In genomic region chr10:89701238-89702120, GRCh38 we compare ENCODE assay signal across 1 cellular context.
A peak's percentile ranks its signal among the peaks of the same experiment; 100 is the strongest.
TF ChIP-seq lines count a peak whose summit lies in the region.

Gene KIF20B, plus strand, starts transcription at chr10:89701590. Its CDS starts 3,705 bp downstream, at chr10:89705295.

TF ChIP-seq in K562, 482 proteins besides CTCF, POLR2A, EP300 and RAD21 (continued from another document and continues in another):
- TF ChIP-seq ZNF609 (CRISPR knock-in tag; IDR thresholded peaks at IDR 0.05; ENCODE audit: borderline replicate concordance) = no peak
- peak in 1 of 2 experiments; percentile 14 for TF ChIP-seq E2F6 (IDR thresholded peaks at IDR 0.05; ENCODE audit: borderline replicate concordance in 1 of 2, extremely low read depth in 1 of 2, insufficient read depth in 1 of 2, insufficient read length in 1 of 2, low read depth in 1 of 2, low read length in 1 of 2, poor library complexity in 1 of 2, severe bottlenecking in 1 of 2)
- no peak for TF ChIP-seq CHD4 (IDR thresholded peaks at IDR 0.05; ENCODE audit: insufficient read depth, insufficient replicate concordance, low read depth, low read length, poor library complexity, severe bottlenecking)
- TF ChIP-seq NFE2 (IDR thresholded peaks at IDR 0.05; ENCODE audit: low read depth) = 0 out of 2 replicates have a peak, but pooled peaks have one; percentile 11
- TF ChIP-seq FOS (IDR thresholded peaks at IDR 0.05; ENCODE audit: extremely low read depth, insufficient read length) = peak; percentile 40
- no peak for TF ChIP-seq ZNF644 (tag; IDR thresholded peaks at IDR 0.05; ENCODE audit: low read depth)
- TF ChIP-seq ZNF707 (CRISPR knock-in tag; conservative IDR thresholded peaks at IDR 0.05) = no peak
- no peak for TF ChIP-seq NR3C1 (CRISPR knock-in tag; IDR thresholded peaks at IDR 0.05)
- no peak for TF ChIP-seq ASH1L (IDR thresholded peaks at IDR 0.05; ENCODE audit: borderline replicate concordance, low read depth, partially characterized antibody)
- TF ChIP-seq TCF7 (IDR thresholded peaks at IDR 0.05; ENCODE audit: borderline replicate concordance) = no peak
- TF ChIP-seq ZNF398 (CRISPR knock-in tag; IDR thresholded peaks at IDR 0.05) = no peak
- no peak for TF ChIP-seq ELK1 (CRISPR knock-in tag; IDR thresholded peaks at IDR 0.05)
- 0 out of 2 replicates have a peak, but pooled peaks have one; percentile 39 for TF ChIP-seq MTA3 (IDR thresholded peaks at IDR 0.05; ENCODE audit: borderline replicate concordance)
- TF ChIP-seq XRCC4 (IDR thresholded peaks at IDR 0.05; ENCODE audit: extremely low read depth, insufficient read depth, insufficient read length) = no peak
- no peak for TF ChIP-seq CHCHD3 (CRISPR knock-in tag; IDR thresholded peaks at IDR 0.05)
- peak; percentile 52; the same call in 1 of the 2 replicates for TF ChIP-seq ATF6 (CRISPR knock-in tag; IDR thresholded peaks at IDR 0.05)
- peak; percentile 73 for TF ChIP-seq CEBPB (tag; IDR thresholded peaks at IDR 0.05)
- TF ChIP-seq SMARCE1 (IDR thresholded peaks at IDR 0.05) = peak; percentile 39; the same call in 1 of the 2 replicates
- TF ChIP-seq ZNF780A (CRISPR knock-in tag; IDR thresholded peaks at IDR 0.05) = no peak
- TF ChIP-seq TBL1XR1 (IDR thresholded peaks at IDR 0.05; ENCODE audit: low read length in 2 of 2) = 0 out of 4 replicates have a peak, but pooled peaks of 1 of the 2 experiments have one; percentile 28
- no peak for TF ChIP-seq THRB (CRISPR knock-in tag; conservative IDR thresholded peaks at IDR 0.05)
- TF ChIP-seq NCOA6 (IDR thresholded peaks at IDR 0.05) = no peak
- TF ChIP-seq MEIS2 (IDR thresholded peaks at IDR 0.05; ENCODE audit: partially characterized antibody) = no peak
- TF ChIP-seq THRAP3 (IDR thresholded peaks at IDR 0.05; ENCODE audit: borderline replicate concordance) = no peak; the same call in 1 of the 2 replicates
- peak; percentile 29; the same call in 1 of the 2 replicates for TF ChIP-seq GATAD2B (IDR thresholded peaks at IDR 0.05; ENCODE audit: borderline replicate concordance)
- peak; percentile 82 for TF ChIP-seq ZNF143 (CRISPR knock-in tag; IDR thresholded peaks at IDR 0.05)
- no peak for TF ChIP-seq DEAF1 (CRISPR knock-in tag; IDR thresholded peaks at IDR 0.05)
- no peak for TF ChIP-seq ZBED1 (IDR thresholded peaks at IDR 0.05)
- TF ChIP-seq TOE1 (IDR thresholded peaks at IDR 0.05; ENCODE audit: borderline replicate concordance) = peak; percentile 68; the same call in 1 of the 2 replicates
- no peak for TF ChIP-seq TOE1 (CRISPR knock-in tag; IDR thresholded peaks at IDR 0.05; ENCODE audit: borderline replicate concordance, low read depth)
- no peak for TF ChIP-seq SNIP1 (IDR thresholded peaks at IDR 0.05; ENCODE audit: low read depth)
- TF ChIP-seq EGR1 (conservative IDR thresholded peaks at IDR 0.05) = peak; percentile 73
- no peak for TF ChIP-seq HES1 (IDR thresholded peaks at IDR 0.05; ENCODE audit: low read depth)
- no peak; the same call in 1 of the 2 replicates for TF ChIP-seq ZNF24 (IDR thresholded peaks at IDR 0.05)
- TF ChIP-seq ILF3 (IDR thresholded peaks at IDR 0.05; ENCODE audit: borderline replicate concordance) = no peak
- TF ChIP-seq RBBP5 (IDR thresholded peaks at IDR 0.05; ENCODE audit: borderline replicate concordance, insufficient read depth, low read length, poor library complexity, severe bottlenecking) = peak; percentile 88
- peak in 1 of 2 experiments; percentile 17; a peak in 1 of 3 replicates for TF ChIP-seq CBX3 (IDR thresholded peaks at IDR 0.05; ENCODE audit: borderline replicate concordance in 1 of 2, low read length in 2 of 2)
- peak; percentile 55; the same call in 1 of the 2 replicates for TF ChIP-seq CTBP1 (IDR thresholded peaks at IDR 0.05; ENCODE audit: borderline replicate concordance)
- 0 out of 2 replicates have a peak, but pooled peaks have one; percentile 15 for TF ChIP-seq CBFA2T3 (IDR thresholded peaks at IDR 0.05)
- no peak for TF ChIP-seq ZNF436 (CRISPR knock-in tag; IDR thresholded peaks at IDR 0.05)
- peak; percentile 72 for TF ChIP-seq CXXC5 (CRISPR knock-in tag; IDR thresholded peaks at IDR 0.05)
- TF ChIP-seq ZNF76 (CRISPR knock-in tag; IDR thresholded peaks at IDR 0.05; ENCODE audit: borderline replicate concordance) = no peak
- TF ChIP-seq KDM2B (CRISPR knock-in tag; IDR thresholded peaks at IDR 0.05) = no peak
- no peak for TF ChIP-seq SLC30A9 (CRISPR knock-in tag; IDR thresholded peaks at IDR 0.05)
- no peak for TF ChIP-seq RFX5 (IDR thresholded peaks at IDR 0.05; ENCODE audit: low read depth, low read length)
- TF ChIP-seq ATF1 (CRISPR knock-in tag; IDR thresholded peaks at IDR 0.05) = no peak
- peak; percentile 78 for TF ChIP-seq ATF1 (tag; IDR thresholded peaks at IDR 0.05)
- no peak for TF ChIP-seq PRMT5 (CRISPR knock-in tag; IDR thresholded peaks at IDR 0.05)
- TF ChIP-seq HNRNPLL (IDR thresholded peaks at IDR 0.05; ENCODE audit: low read depth, low read length, poor library complexity, severe bottlenecking) = peak; percentile 90
- TF ChIP-seq KDM1A (IDR thresholded peaks at IDR 0.05) = peak in 1 of 2 experiments; percentile 64; a peak in 1 of 4 replicates
- peak; percentile 64; the same call in 1 of the 2 replicates for TF ChIP-seq ZKSCAN1 (IDR thresholded peaks at IDR 0.05; ENCODE audit: low read depth, low read length)
- no peak; the same call in 1 of the 2 replicates for TF ChIP-seq CREM (IDR thresholded peaks at IDR 0.05; ENCODE audit: low read depth)
- no peak for TF ChIP-seq MED1 (CRISPR knock-in tag; IDR thresholded peaks at IDR 0.05; ENCODE audit: borderline replicate concordance)
- no peak for TF ChIP-seq ZNF124 (CRISPR knock-in tag; IDR thresholded peaks at IDR 0.05)
- no peak for TF ChIP-seq ZNF274 (IDR thresholded peaks at IDR 0.05; ENCODE audit: borderline replicate concordance, low read depth, low read length)
- no peak for TF ChIP-seq PTTG1 (tag; IDR thresholded peaks at IDR 0.05; ENCODE audit: low read depth)
- no peak for TF ChIP-seq SMAD3 (CRISPR knock-in tag; conservative IDR thresholded peaks at IDR 0.05)
- no peak for TF ChIP-seq ZNF12 (CRISPR knock-in tag; IDR thresholded peaks at IDR 0.05)
- no peak for TF ChIP-seq NCOA2 (IDR thresholded peaks at IDR 0.05; ENCODE audit: partially characterized antibody in 2 of 2)
- no peak for TF ChIP-seq ZNF311 (CRISPR knock-in tag; IDR thresholded peaks at IDR 0.05)
